ENCODE assay signal across 7 cellular contexts in genomic region chr4:28421221-28421620, GRCh38.
"Had no signal": no experiment of that assay in that cellular context is flagged by ENCODE, and none has a peak within 500 bp of the region (broad histone marks: within the 10 kb centered on the region; RNA-seq: fewer than 3 reads in every experiment).

No MANE protein-coding gene starts in this region.

- H3K27ac ChIP-seq: HL-60 had no signal

- H3K4me3 ChIP-seq: K562 had no signal

- FAIRE-seq: H1, H54, HepG2, K562 had no signal

- ATAC-seq: HepG2, K562 had no signal

- DNase-seq: H9, HCEC 1CT had no signal
